8 cellular contexts compared by ENCODE assay signal in the genomic region with DNA sequence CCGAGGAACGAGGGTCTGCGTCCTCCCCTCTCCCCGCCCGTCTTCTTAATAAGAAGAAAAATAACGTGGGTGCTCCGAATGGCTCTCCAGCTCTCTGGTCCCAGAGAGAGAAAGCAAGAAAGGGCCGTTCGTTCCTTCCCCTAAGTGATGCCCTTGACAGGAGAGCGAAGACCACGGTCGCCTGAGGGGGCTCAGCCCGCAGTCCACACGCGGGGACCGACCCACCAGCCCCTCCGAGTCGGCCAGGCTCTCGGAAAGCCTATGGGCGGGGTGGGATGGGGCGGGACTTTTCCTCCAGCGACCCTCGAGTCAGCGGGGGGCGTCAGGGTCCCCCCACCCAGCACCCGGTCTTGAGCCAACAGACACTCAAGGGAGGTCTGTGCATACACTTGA. TPM values are rescaled to one million over a fixed set of nuclear protein-coding genes. Genes with fewer than 3 reads are reported as not detected.
DNase-seq lines count a peak whose midpoint lies in the region; ATAC-seq and TF ChIP-seq lines count a peak whose summit lies in the region.

No MANE protein-coding gene starts in this region.

- WGBS in endodermal cell (ENCODE audit: insufficient coverage in 1 of 2, insufficient read length in 1 of 2), 2 experiments = 10 to 12% methylated on average over 16 to 26 of the region's 26 CpGs
- 5 to 7% (median 6%) methylated on average over 25 to 26 of the region's 26 CpGs for WGBS in ovary, 3 donors

- no peak for TF ChIP-seq CTCF in CD4-positive, alpha-beta T cell (IDR thresholded peaks at IDR 0.05)
- no peak for TF ChIP-seq CTCF in endodermal cell (conservative IDR thresholded peaks at IDR 0.05)
- TF ChIP-seq CTCF in ovary (IDR thresholded peaks at IDR 0.05) = no peak

- H3K9me3 ChIP-seq in CD4-positive, alpha-beta T cell (ENCODE audit: control insufficient read depth, low read length) = no peaks in the 10 kb centered on the region
- H3K9me3 ChIP-seq in endodermal cell (ENCODE audit: control insufficient read depth, low read length) (no peaks in the 10 kb centered on the region), ovary (no peaks in the 10 kb centered on the region)

- intact Hi-C loops in CD4-positive, alpha-beta T cell (cut with DNase I, micrococcal nuclease) = no loop called here
- intact Hi-C loops in ovary (cut with DNase I) = no loop called here

- H3K4me1 ChIP-seq in endodermal cell (ENCODE audit: control insufficient read depth, insufficient read depth, low read length) (no peaks in the 10 kb centered on the region), ovary (ENCODE audit: insufficient read depth) (no peaks in the 10 kb centered on the region)

- no peak for ATAC-seq in CD4-positive, alpha-beta T cell (ENCODE audit: poor library complexity)
- ATAC-seq in HG03457 (IDR thresholded peaks at IDR 0.05; ENCODE audit: unreplicated experiment) (no peak), HG03045 (IDR thresholded peaks at IDR 0.05; ENCODE audit: unreplicated experiment) (no peak)

- no peaks in the 10 kb centered on the region for H3K9me3 Mint-ChIP-seq in CD4-positive, alpha-beta T cell
- H3K9me3 Mint-ChIP-seq in endodermal cell = no peaks in the 10 kb centered on the region

- H3K4me3 ChIP-seq in endodermal cell (ENCODE audit: low read length) = no peak overlapping the region
- H3K4me3 ChIP-seq in ovary = peak overlapping the region; percentile 69

- no peak overlapping the region for H3K9ac ChIP-seq in endodermal cell (ENCODE audit: extremely low read depth, low read length, poor library complexity, severe bottlenecking)

- no peak for DNase-seq in CD4-positive, alpha-beta T cell
- peak; percentile 13 for DNase-seq in HuH-7.5 (ENCODE audit: low spot score)
- DNase-seq in endodermal cell = peak; percentile 73
- no peak for DNase-seq in ovary
- DNase-seq in medulla oblongata (ENCODE audit: extremely low spot score) = no peak
- no peak for DNase-seq in SW 1271 (lab: John Stamatoyannopoulos, UW)

- CTCF ChIA-PET in CD4-positive, alpha-beta T cell (lab: Charles Lee) = interaction anchor here (0.7 kb wide), 1 partner anchor 320 kb away, joined by 3 read pairs; no protein-coding TSS in a partner anchor

- POLR2A ChIA-PET in CD4-positive, alpha-beta T cell (lab: Charles Lee) = no interaction called here

- peaks cover 41% of the 10 kb centered on the region for H3K27me3 Mint-ChIP-seq in CD4-positive, alpha-beta T cell
- peaks cover 33% of the 10 kb centered on the region for H3K27me3 Mint-ChIP-seq in endodermal cell (ENCODE audit: insufficient read depth)

- peaks cover 24% of the 10 kb centered on the region for H3K4me1 Mint-ChIP-seq in CD4-positive, alpha-beta T cell (ENCODE audit: low read depth)
- H3K4me1 Mint-ChIP-seq in endodermal cell = peaks cover 5% of the 10 kb centered on the region

- H3K27ac Mint-ChIP-seq in CD4-positive, alpha-beta T cell = no peak overlapping the region
- H3K27ac Mint-ChIP-seq in endodermal cell = no peak overlapping the region

- no peak overlapping the region for H3K27ac ChIP-seq in CD4-positive, alpha-beta T cell (ENCODE audit: low read depth, low read length)
- H3K27ac ChIP-seq in endodermal cell (ENCODE audit: low read depth, low read length) (no peak overlapping the region), ovary (no peak overlapping the region)

- peaks cover 30% of the 10 kb centered on the region for H3K27me3 ChIP-seq in CD4-positive, alpha-beta T cell (ENCODE audit: control insufficient read depth, insufficient read depth, low read length)
- H3K27me3 ChIP-seq in endodermal cell (ENCODE audit: control insufficient read depth, insufficient read depth, low read length, poor library complexity, severe bottlenecking) (peaks cover 47% of the 10 kb centered on the region), ovary (no peaks in the 10 kb centered on the region)

- no peak for TF ChIP-seq POLR2A in ovary (IDR thresholded peaks at IDR 0.05)

- peak overlapping the region; percentile 65 for H3K4me3 Mint-ChIP-seq in CD4-positive, alpha-beta T cell
- H3K4me3 Mint-ChIP-seq in endodermal cell = peak overlapping the region; percentile 58

- no peaks in the 10 kb centered on the region for H3K36me3 Mint-ChIP-seq in CD4-positive, alpha-beta T cell (ENCODE audit: low read depth)
- no peaks in the 10 kb centered on the region for H3K36me3 Mint-ChIP-seq in endodermal cell (ENCODE audit: low read depth)

- no peak for TF ChIP-seq EP300 in ovary (IDR thresholded peaks at IDR 0.05)

- H3K36me3 ChIP-seq in endodermal cell (ENCODE audit: control insufficient read depth, insufficient read depth, low read length) (no peaks in the 10 kb centered on the region), ovary (no peaks in the 10 kb centered on the region)

RNA-seq across cellular contexts. Expression of gene FHIP2A, which starts 53.2 kb away (rescaled TPM):
- 10 to 100 TPM; 52.8 to 53.7 TPM for total RNA-seq in CD4-positive, alpha-beta T cell
- 10 to 100 TPM; 24.4 to 28.8 TPM for total RNA-seq in endodermal cell
- 14.6 TPM for polyA plus RNA-seq in endodermal cell (2013, experiment 1 of 2)
- 14.4 TPM for polyA plus RNA-seq in endodermal cell (2013, experiment 2 of 2)
- 10 to 100 TPM; 25.2 to 40.3 (median 33.4) TPM for total RNA-seq in ovary
- 10 to 100 TPM; 11.9 to 20.7 TPM for polyA plus RNA-seq in ovary

Comparison
In these comparisons a context has a peak if more than half of its experiments do, and no peak if none do; other contexts are left out.
1. DNase-seq: peak in HuH-7.5 (single experiment) and endodermal cell (single experiment); none in CD4-positive, alpha-beta T cell (0 of 10), ovary (0 of 5), medulla oblongata (single experiment) and SW 1271 (0 of 2).